Comparison of ENCODE assay signal across 8 cellular contexts in the genomic region with DNA sequence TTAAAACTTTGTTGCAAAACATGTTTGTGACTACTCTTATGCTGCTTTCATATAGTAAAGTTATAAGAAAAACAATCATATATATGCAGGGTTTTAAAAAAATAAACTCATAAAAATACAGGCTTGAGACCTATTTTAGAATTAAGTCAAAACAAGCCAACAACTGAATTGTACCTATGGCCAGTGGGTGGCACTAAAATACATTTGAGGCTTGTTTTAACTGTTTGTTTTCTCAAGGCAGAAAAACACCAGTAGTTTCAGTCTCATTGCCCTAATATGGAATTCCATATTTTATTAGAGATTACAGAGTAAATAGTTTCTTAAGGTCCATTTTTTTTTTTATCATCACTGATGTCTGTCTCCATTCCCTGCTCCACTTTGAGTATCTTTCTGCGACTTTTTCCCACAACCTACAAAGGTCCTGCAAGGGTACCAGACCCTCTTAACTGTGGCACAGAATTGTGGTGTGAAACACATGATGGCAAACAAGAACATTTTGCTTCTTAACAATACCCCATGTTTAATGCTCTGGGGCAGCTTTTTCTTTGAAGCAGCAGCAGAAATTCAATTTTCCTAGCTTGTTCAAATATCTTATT. TPM values are rescaled to one million over a fixed set of nuclear protein-coding genes. Genes with fewer than 3 reads are reported as not detected.
A peak's percentile ranks its signal among the peaks of the same experiment; 100 is the strongest.
DNase-seq lines count a peak whose midpoint lies in the region; ATAC-seq and TF ChIP-seq lines count a peak whose summit lies in the region.

No MANE protein-coding gene starts in this region.

- DNase-seq in NCI-H345 (lab: John Stamatoyannopoulos, UW) (peak; percentile 23), NCI-H345 treated with DMSO at 0.1 percent for 48 hours (lab: John Stamatoyannopoulos, UW; ENCODE audit: unreplicated experiment) (no peak), SW480 (ENCODE audit: low spot score) (peak; percentile 31), glomerular visceral epithelial cell (ENCODE audit: extremely low spot score) (peak; percentile 31), type B pancreatic cell (ENCODE audit: extremely low spot score, unreplicated experiment) (no peak), middle frontal gyrus (ENCODE audit: extremely low spot score, low spot score) (no peak)
- no peak for DNase-seq in stimulated activated naive CD8-positive, alpha-beta T cell treated with anti-CD3 and anti-CD28 coated beads, Interleukin-15, amount 100 ng/mL, for 72 hours

- peak; percentile 66 for TF ChIP-seq CTCF in type B pancreatic cell (conservative IDR thresholded peaks at IDR 0.05)

- peak; percentile 42 for ATAC-seq in HG03342 (IDR thresholded peaks at IDR 0.05; ENCODE audit: unreplicated experiment)
- no peak for ATAC-seq in stimulated activated naive CD8-positive, alpha-beta T cell treated with anti-CD3 and anti-CD28 coated beads, Interleukin-15, amount 100 ng/mL, for 72 hours

- H3K9me3 Mint-ChIP-seq in type B pancreatic cell = no peaks in the 10 kb centered on the region
- no peaks in the 10 kb centered on the region for H3K9me3 Mint-ChIP-seq in stimulated activated naive CD8-positive, alpha-beta T cell treated with anti-CD3 and anti-CD28 coated beads, Interleukin-15, amount 100 ng/mL, for 72 hours

- no peak overlapping the region for H3K27ac Mint-ChIP-seq in type B pancreatic cell
- H3K27ac Mint-ChIP-seq in stimulated activated naive CD8-positive, alpha-beta T cell treated with anti-CD3 and anti-CD28 coated beads, Interleukin-15, amount 100 ng/mL, for 72 hours = no peak overlapping the region

- H3K36me3 Mint-ChIP-seq in type B pancreatic cell = peaks cover 3% of the 10 kb centered on the region

- no peak overlapping the region for H3K4me3 Mint-ChIP-seq in type B pancreatic cell
- H3K4me3 Mint-ChIP-seq in stimulated activated naive CD8-positive, alpha-beta T cell treated with anti-CD3 and anti-CD28 coated beads, Interleukin-15, amount 100 ng/mL, for 72 hours = no peak overlapping the region

- H3K4me1 Mint-ChIP-seq in type B pancreatic cell (ENCODE audit: unreplicated experiment) = peaks cover under 1% of the 10 kb centered on the region
- H3K4me1 Mint-ChIP-seq in stimulated activated naive CD8-positive, alpha-beta T cell treated with anti-CD3 and anti-CD28 coated beads, Interleukin-15, amount 100 ng/mL, for 72 hours = peaks cover 17% of the 10 kb centered on the region

- H3K27me3 Mint-ChIP-seq in type B pancreatic cell = no peaks in the 10 kb centered on the region
- H3K27me3 Mint-ChIP-seq in stimulated activated naive CD8-positive, alpha-beta T cell treated with anti-CD3 and anti-CD28 coated beads, Interleukin-15, amount 100 ng/mL, for 72 hours = no peaks in the 10 kb centered on the region

RNA-seq across cellular contexts. Expression of gene CCDC89, which starts 8.5 kb away (rescaled TPM):
- 0.19 and 0.77 TPM in 2 replicates for total RNA-seq in type B pancreatic cell (ENCODE audit: low replicate concordance)

RNA-seq across cellular contexts. Expression of gene CREBZF, which starts 29.6 kb away (rescaled TPM):
- 43.2 and 55.7 TPM in 2 replicates for total RNA-seq in type B pancreatic cell (ENCODE audit: low replicate concordance)

RNA-seq across cellular contexts. Expression of gene TMEM126A, which starts 46.7 kb away (rescaled TPM):
- total RNA-seq in type B pancreatic cell (ENCODE audit: low replicate concordance) = 22.7 and 25.6 TPM in 2 replicates

Comparison
In these comparisons a context has a peak if more than half of its experiments do, and no peak if none do; other contexts are left out.
1. DNase-seq: peak in NCI-H345 (single experiment), SW480 (single experiment) and glomerular visceral epithelial cell (single experiment); none in NCI-H345 treated with DMSO at 0.1 percent for 48 hours (single experiment), type B pancreatic cell (single experiment), middle frontal gyrus (single experiment) and stimulated activated naive CD8-positive, alpha-beta T cell treated with anti-CD3 and anti-CD28 coated beads, Interleukin-15, amount 100 ng/mL, for 72 hours (0 of 2).